ENCODE assay signal across 1 cellular context in the genomic region with DNA sequence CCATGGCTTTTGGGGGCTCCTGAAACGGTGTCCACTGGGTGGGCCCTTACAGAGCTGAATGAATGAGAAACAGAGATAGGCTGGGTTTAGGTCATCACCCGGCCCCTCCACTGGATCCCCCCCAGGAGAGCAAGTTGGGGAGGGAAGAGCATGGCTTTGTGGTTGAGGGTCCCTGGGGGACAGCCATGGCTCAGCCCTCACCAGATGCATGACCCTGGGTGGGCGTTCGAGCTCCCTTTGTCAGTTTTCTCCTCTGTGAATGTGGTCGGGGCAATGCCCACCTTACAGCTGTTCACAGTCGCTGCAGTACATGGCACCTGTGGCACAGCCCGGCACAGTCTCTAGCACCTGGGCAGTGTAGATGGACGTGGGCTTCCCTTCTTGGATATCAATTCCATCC.
TF ChIP-seq lines count a peak whose summit lies in the region.

No MANE protein-coding gene starts in this region.

TF ChIP-seq in HepG2, 621 proteins besides CTCF, POLR2A, EP300 and RAD21 (continued from another document):
- TF ChIP-seq, protein P1, sequence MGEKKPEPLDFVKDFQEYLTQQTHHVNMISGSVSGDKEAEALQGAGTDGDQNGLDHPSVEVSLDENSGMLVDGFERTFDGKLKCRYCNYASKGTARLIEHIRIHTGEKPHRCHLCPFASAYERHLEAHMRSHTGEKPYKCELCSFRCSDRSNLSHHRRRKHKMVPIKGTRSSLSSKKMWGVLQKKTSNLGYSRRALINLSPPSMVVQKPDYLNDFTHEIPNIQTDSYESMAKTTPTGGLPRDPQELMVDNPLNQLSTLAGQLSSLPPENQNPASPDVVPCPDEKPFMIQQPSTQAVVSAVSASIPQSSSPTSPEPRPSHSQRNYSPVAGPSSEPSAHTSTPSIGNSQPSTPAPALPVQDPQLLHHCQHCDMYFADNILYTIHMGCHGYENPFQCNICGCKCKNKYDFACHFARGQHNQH (CRISPR knock-in tag; IDR thresholded peaks at IDR 0.05) = no peak
- TF ChIP-seq, protein P2, sequence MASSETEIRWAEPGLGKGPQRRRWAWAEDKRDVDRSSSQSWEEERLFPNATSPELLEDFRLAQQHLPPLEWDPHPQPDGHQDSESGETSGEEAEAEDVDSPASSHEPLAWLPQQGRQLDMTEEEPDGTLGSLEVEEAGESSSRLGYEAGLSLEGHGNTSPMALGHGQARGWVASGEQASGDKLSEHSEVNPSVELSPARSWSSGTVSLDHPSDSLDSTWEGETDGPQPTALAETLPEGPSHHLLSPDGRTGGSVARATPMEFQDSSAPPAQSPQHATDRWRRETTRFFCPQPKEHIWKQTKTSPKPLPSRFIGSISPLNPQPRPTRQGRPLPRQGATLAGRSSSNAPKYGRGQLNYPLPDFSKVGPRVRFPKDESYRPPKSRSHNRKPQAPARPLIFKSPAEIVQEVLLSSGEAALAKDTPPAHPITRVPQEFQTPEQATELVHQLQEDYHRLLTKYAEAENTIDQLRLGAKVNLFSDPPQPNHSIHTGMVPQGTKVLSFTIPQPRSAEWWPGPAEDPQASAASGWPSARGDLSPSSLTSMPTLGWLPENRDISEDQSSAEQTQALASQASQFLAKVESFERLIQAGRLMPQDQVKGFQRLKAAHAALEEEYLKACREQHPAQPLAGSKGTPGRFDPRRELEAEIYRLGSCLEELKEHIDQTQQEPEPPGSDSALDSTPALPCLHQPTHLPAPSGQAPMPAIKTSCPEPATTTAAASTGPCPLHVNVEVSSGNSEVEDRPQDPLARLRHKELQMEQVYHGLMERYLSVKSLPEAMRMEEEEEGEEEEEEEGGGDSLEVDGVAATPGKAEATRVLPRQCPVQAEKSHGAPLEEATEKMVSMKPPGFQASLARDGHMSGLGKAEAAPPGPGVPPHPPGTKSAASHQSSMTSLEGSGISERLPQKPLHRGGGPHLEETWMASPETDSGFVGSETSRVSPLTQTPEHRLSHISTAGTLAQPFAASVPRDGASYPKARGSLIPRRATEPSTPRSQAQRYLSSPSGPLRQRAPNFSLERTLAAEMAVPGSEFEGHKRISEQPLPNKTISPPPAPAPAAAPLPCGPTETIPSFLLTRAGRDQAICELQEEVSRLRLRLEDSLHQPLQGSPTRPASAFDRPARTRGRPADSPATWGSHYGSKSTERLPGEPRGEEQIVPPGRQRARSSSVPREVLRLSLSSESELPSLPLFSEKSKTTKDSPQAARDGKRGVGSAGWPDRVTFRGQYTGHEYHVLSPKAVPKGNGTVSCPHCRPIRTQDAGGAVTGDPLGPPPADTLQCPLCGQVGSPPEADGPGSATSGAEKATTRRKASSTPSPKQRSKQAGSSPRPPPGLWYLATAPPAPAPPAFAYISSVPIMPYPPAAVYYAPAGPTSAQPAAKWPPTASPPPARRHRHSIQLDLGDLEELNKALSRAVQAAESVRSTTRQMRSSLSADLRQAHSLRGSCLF (CRISPR knock-in tag; IDR thresholded peaks at IDR 0.05; ENCODE audit: borderline replicate concordance) = no peak
